ENCODE assay signal across 1 cellular context in the genomic region with DNA sequence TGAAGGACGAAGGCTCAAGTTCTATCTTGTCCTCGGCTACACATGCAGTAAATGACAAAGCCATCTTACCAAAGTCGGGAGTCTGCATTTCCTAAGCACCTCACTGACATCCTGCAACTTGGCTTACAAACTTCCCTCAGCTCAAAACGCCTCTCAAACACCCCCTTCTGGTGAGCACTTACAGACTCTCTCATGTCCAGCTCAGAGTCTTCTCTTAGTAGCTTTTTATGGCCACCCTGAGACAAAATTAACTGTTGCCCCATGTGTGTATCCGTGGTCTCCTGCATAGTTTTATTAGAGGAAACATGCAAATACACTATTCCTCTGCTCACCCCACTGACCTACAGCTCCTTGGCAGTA.
TF ChIP-seq lines count a peak whose summit lies in the region.

No MANE protein-coding gene starts in this region.

TF ChIP-seq in GM12878, 131 proteins besides CTCF, POLR2A, EP300 and RAD21 (continued from another document):
- TF ChIP-seq CEBPZ (IDR thresholded peaks at IDR 0.05; ENCODE audit: low read depth, low read length) = no peak
- TF ChIP-seq ZZZ3 (IDR thresholded peaks at IDR 0.05; ENCODE audit: control insufficient read depth, insufficient read length, low read depth) = no peak
- no peak for TF ChIP-seq E2F8 (IDR thresholded peaks at IDR 0.05; ENCODE audit: low read depth, partially characterized antibody)
- no peak for TF ChIP-seq SRF (IDR thresholded peaks at IDR 0.05; ENCODE audit: low read depth in 2 of 2, low read length in 2 of 2)
- TF ChIP-seq ZNF207 (IDR thresholded peaks at IDR 0.05; ENCODE audit: borderline replicate concordance) = no peak
- no peak for TF ChIP-seq WRNIP1 (IDR thresholded peaks at IDR 0.05; ENCODE audit: borderline replicate concordance, low read depth, low read length)
- TF ChIP-seq EZH2 (IDR thresholded peaks at IDR 0.05; ENCODE audit: borderline replicate concordance, control insufficient read depth, low read depth, low read length) = no peak
- TF ChIP-seq NR2C2 (IDR thresholded peaks at IDR 0.05; ENCODE audit: borderline replicate concordance, control insufficient read depth, insufficient read length, low read depth) = no peak
- TF ChIP-seq CEBPB (IDR thresholded peaks at IDR 0.05; ENCODE audit: borderline replicate concordance in 1 of 2, low read depth in 2 of 2, low read length in 2 of 2) = no peak
- no peak for TF ChIP-seq EGR1 (IDR thresholded peaks at IDR 0.05; ENCODE audit: borderline replicate concordance in 1 of 2, low read depth in 2 of 2, low read length in 2 of 2)
- TF ChIP-seq HDAC2 (IDR thresholded peaks at IDR 0.05) = no peak
- no peak for TF ChIP-seq MYB (IDR thresholded peaks at IDR 0.05; ENCODE audit: borderline replicate concordance, low read depth, low read length)
- no peak for TF ChIP-seq IRF3 (IDR thresholded peaks at IDR 0.05)
- TF ChIP-seq CHD1 (IDR thresholded peaks at IDR 0.05; ENCODE audit: low read depth, low read length) = no peak
- TF ChIP-seq, protein P1, sequence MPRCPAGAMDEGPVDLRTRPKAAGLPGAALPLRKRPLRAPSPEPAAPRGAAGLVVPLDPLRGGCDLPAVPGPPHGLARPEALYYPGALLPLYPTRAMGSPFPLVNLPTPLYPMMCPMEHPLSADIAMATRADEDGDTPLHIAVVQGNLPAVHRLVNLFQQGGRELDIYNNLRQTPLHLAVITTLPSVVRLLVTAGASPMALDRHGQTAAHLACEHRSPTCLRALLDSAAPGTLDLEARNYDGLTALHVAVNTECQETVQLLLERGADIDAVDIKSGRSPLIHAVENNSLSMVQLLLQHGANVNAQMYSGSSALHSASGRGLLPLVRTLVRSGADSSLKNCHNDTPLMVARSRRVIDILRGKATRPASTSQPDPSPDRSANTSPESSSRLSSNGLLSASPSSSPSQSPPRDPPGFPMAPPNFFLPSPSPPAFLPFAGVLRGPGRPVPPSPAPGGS (IDR thresholded peaks at IDR 0.05; ENCODE audit: borderline replicate concordance, insufficient read depth, low read depth, low read length, poor library complexity, severe bottlenecking) = no peak
TF ChIP-seq in GM12878: peak in this region for 0.
